In the genomic region with DNA sequence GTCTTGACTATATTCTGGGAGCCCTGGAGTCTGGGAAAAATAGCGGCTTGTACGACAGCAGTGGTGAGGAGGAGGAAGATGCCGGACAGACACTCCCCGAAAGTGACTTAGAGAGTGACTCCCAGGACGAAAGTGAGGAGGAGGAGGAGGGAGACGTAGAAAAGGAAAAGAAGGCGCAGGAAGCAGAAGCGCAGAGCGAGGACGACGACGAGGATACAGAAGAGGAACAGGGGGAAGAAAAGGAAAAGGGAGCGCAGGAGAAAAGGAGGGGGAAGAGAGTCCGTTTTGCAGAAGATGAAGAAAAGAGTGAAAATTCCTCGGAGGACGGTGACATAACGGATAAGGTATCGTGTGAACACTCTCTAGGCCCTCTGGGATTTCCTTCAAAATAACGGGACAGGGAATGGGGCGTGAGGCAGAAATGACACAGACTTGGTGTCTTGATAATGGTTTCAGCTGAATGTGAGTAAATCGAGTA, we compare ENCODE assay signal across 8 cellular contexts. TPM values are rescaled to one million over a fixed set of nuclear protein-coding genes. Genes with fewer than 3 reads are reported as not detected.
DNase-seq lines count a peak whose midpoint lies in the region; ATAC-seq and TF ChIP-seq lines count a peak whose summit lies in the region.

No MANE protein-coding gene starts in this region.

- peak overlapping the region; percentile 97 for H3K4me3 Mint-ChIP-seq in CD4-positive, alpha-beta T cell

- H3K27ac Mint-ChIP-seq in CD4-positive, alpha-beta T cell: peak overlapping the region; percentile 82

- no peaks in the 10 kb centered on the region for H3K9me3 ChIP-seq in CD4-positive, alpha-beta T cell (ENCODE audit: control insufficient read depth, low read length)

- peaks cover 2% of the 10 kb centered on the region for H3K27me3 Mint-ChIP-seq in CD4-positive, alpha-beta T cell

- no peak for ATAC-seq in CD4-positive, alpha-beta T cell (ENCODE audit: poor library complexity)
- no peak for ATAC-seq in HG03378 (IDR thresholded peaks at IDR 0.05; ENCODE audit: unreplicated experiment)

- intact Hi-C loops in CD4-positive, alpha-beta T cell (cut with DNase I, micrococcal nuclease): loop anchor here (1.0 to 10.0 kb wide), 2 partner anchors 57 to 1306 kb away; partner anchors contain the start of genes LMBR1 (in 1 of the 2) and RBM33 (in 1 of the 2)

- H3K4me1 Mint-ChIP-seq in CD4-positive, alpha-beta T cell (ENCODE audit: low read depth): peaks cover 34% of the 10 kb centered on the region

- CTCF ChIA-PET in CD4-positive, alpha-beta T cell (lab: Charles Lee): interaction anchor here (0.6 to 3.6 kb wide), 6 partner anchors 23 to 1250 kb away, joined by 3 to 24 read pairs (median 6); partner anchors contain the start of gene LMBR1

- H3K27ac ChIP-seq in CD4-positive, alpha-beta T cell (ENCODE audit: low read depth, low read length): no peak overlapping the region

- no peak for DNase-seq in CD4-positive, alpha-beta T cell
- no peak for DNase-seq in LNCaP clone FGC (ENCODE audit: low read depth)
- DNase-seq in cardiac fibroblast (ENCODE audit: low read depth in 2 of 2): peak in 1 of 2 donors; percentile 36
- DNase-seq in myocyte (ENCODE audit: low read depth): peak; percentile 30
- no peak for DNase-seq in NCI-H2029 treated with DMSO at 0.1 percent for 48 hours (lab: John Stamatoyannopoulos, UW)
- no peak for DNase-seq in NCI-H2029 (lab: John Stamatoyannopoulos, UW)
- no peak for DNase-seq in inferior parietal cortex (ENCODE audit: extremely low spot score)

- H3K4me3 ChIP-seq in LNCaP clone FGC (ENCODE audit: low read depth, low read length) (peak overlapping the region; percentile 92), cardiac fibroblast (replicated peaks in 1 of 2; ENCODE audit: low read depth in 2 of 2, low read length in 2 of 2) (peak overlapping the region; percentile 90 to 98)

- TF ChIP-seq CTCF in CD4-positive, alpha-beta T cell (IDR thresholded peaks at IDR 0.05): no peak
- no peak for TF ChIP-seq CTCF in LNCaP clone FGC (IDR thresholded peaks at IDR 0.05; ENCODE audit: control insufficient read depth, extremely low read depth, insufficient read depth)
- no peak for TF ChIP-seq CTCF in cardiac fibroblast (IDR thresholded peaks at IDR 0.05; ENCODE audit: low read depth, low read length)

- H3K9me3 Mint-ChIP-seq in CD4-positive, alpha-beta T cell: no peaks in the 10 kb centered on the region

- POLR2A ChIA-PET in CD4-positive, alpha-beta T cell (lab: Charles Lee): interaction anchor here (0.7 to 3.1 kb wide), 2 partner anchors 16 to 57 kb away, joined by 4 to 24 read pairs; partner anchors contain the start of gene LMBR1

- peaks cover 49% of the 10 kb centered on the region for H3K36me3 Mint-ChIP-seq in CD4-positive, alpha-beta T cell (ENCODE audit: low read depth)

- no peaks in the 10 kb centered on the region for H3K27me3 ChIP-seq in CD4-positive, alpha-beta T cell (ENCODE audit: control insufficient read depth, insufficient read depth, low read length)

RNA-seq across cellular contexts. Expression of gene NOM1, which starts 0.9 kb away (rescaled TPM):
- total RNA-seq in CD4-positive, alpha-beta T cell: 10 to 100 TPM; 25.5 to 27.6 TPM
- 16.0 and 25.4 TPM in 2 replicates for total RNA-seq in myocyte
- polyA plus RNA-seq in myocyte (2012): 15.0 TPM

RNA-seq across cellular contexts. Expression of gene LMBR1, which starts 57.4 kb away (rescaled TPM):
- total RNA-seq in CD4-positive, alpha-beta T cell: 10 to 100 TPM; 61.6 to 61.9 TPM
- 32.2 and 45.0 TPM in 2 replicates for total RNA-seq in myocyte
- polyA plus RNA-seq in myocyte (2012): 20.3 TPM
